Comparison of ENCODE assay signal across 16 cellular contexts in genomic region chr2:127000194-127000593, GRCh38.
DNase-seq lines count a peak whose midpoint lies in the region; ATAC-seq and TF ChIP-seq lines count a peak whose summit lies in the region.
"Had no signal": no experiment of that assay in that cellular context is flagged by ENCODE, and none has a peak within 500 bp of the region (broad histone marks: within the 10 kb centered on the region; RNA-seq: fewer than 3 reads in every experiment).

No MANE protein-coding gene starts in this region.

- H3K27ac ChIP-seq in WERI-Rb-1 (peak overlapping the region; percentile 65), esophagus muscularis mucosa (replicated peaks in 1 of 4) (no peak overlapping the region)
- H3K27ac ChIP-seq: BLaER1, C4-2B had no signal

- TF ChIP-seq EP300 in esophagus muscularis mucosa (IDR thresholded peaks at IDR 0.05): no peak

- no peak for DNase-seq in WERI-Rb-1
- DNase-seq in esophagus muscularis mucosa (ENCODE audit: extremely low spot score): peak; percentile 5
- no peak for DNase-seq in DMS53 (lab: John Stamatoyannopoulos, UW)
- DNase-seq in occipital lobe (lab: John Stamatoyannopoulos, UW): no peak
- DNase-seq in DMS 273 treated with DMSO at 0.1 percent for 48 hours (lab: John Stamatoyannopoulos, UW): no peak
- DNase-seq: Caco-2; CD4-positive, CD25-positive, alpha-beta regulatory T cell; CD8-positive, alpha-beta T cell; DMS79 treated with DMSO at 0.1 percent for 48 hours; GF-D8 had no signal

- no peaks in the 10 kb centered on the region for H3K9me3 Mint-ChIP-seq in activated T-helper 17 cell treated with anti-CD3 and anti-CD28 coated beads, Interleukin-2, amount 50 U/mL, for 72 hours
- H3K9me3 Mint-ChIP-seq: CD4-positive, CD25-positive, alpha-beta regulatory T cell; CD8-positive, alpha-beta T cell; GM23338 had no signal

- H3K4me3 ChIP-seq in WERI-Rb-1 (ENCODE audit: low read depth, low read length) (no peak overlapping the region), esophagus muscularis mucosa (no peak overlapping the region)
- H3K4me3 ChIP-seq: BLaER1, GM23338, HAP-1 had no signal

- WGBS in esophagus muscularis mucosa: 90% methylated on average over 3 of the region's 3 CpGs

- ATAC-seq in activated T-helper 17 cell treated with anti-CD3 and anti-CD28 coated beads, Interleukin-2, amount 50 U/mL, for 72 hours (replicated peaks): no peak
- ATAC-seq: CD8-positive, alpha-beta T cell; GM23338 had no signal

- no peaks in the 10 kb centered on the region for H3K36me3 Mint-ChIP-seq in activated T-helper 17 cell treated with anti-CD3 and anti-CD28 coated beads, Interleukin-2, amount 50 U/mL, for 72 hours (ENCODE audit: low read depth)
- H3K36me3 Mint-ChIP-seq: CD4-positive, CD25-positive, alpha-beta regulatory T cell; CD8-positive, alpha-beta T cell had no signal

- H3K27me3 ChIP-seq in WERI-Rb-1 (ENCODE audit: insufficient read depth, low read depth, severe bottlenecking) (no peaks in the 10 kb centered on the region), esophagus muscularis mucosa (no peaks in the 10 kb centered on the region)
- H3K27me3 ChIP-seq: BLaER1 had no signal

- H3K4me1 ChIP-seq in esophagus muscularis mucosa: no peaks in the 10 kb centered on the region
- H3K4me1 ChIP-seq: HAP-1 had no signal

- no peaks in the 10 kb centered on the region for H3K4me1 Mint-ChIP-seq in activated T-helper 17 cell treated with anti-CD3 and anti-CD28 coated beads, Interleukin-2, amount 50 U/mL, for 72 hours
- H3K4me1 Mint-ChIP-seq: B cell; CD4-positive, CD25-positive, alpha-beta regulatory T cell had no signal

- TF ChIP-seq POLR2A in esophagus muscularis mucosa (IDR thresholded peaks at IDR 0.05; ENCODE audit: low read depth): no peak

- no peak overlapping the region for H3K4me3 Mint-ChIP-seq in activated T-helper 17 cell treated with anti-CD3 and anti-CD28 coated beads, Interleukin-2, amount 50 U/mL, for 72 hours
- H3K4me3 Mint-ChIP-seq: B cell; CD4-positive, CD25-positive, alpha-beta regulatory T cell; CD8-positive, alpha-beta T cell; GM23338 had no signal

- intact Hi-C loops in esophagus muscularis mucosa (cut with DNase I): no loop called here

- H3K27ac Mint-ChIP-seq in activated T-helper 17 cell treated with anti-CD3 and anti-CD28 coated beads, Interleukin-2, amount 50 U/mL, for 72 hours: peak overlapping the region; percentile 71
- H3K27ac Mint-ChIP-seq: B cell; CD8-positive, alpha-beta T cell; GM23338 had no signal

- H3K9me3 ChIP-seq in WERI-Rb-1 (ENCODE audit: severe bottlenecking): no peaks in the 10 kb centered on the region
- H3K9me3 ChIP-seq in esophagus muscularis mucosa: no peaks in the 10 kb centered on the region
- H3K9me3 ChIP-seq: BLaER1, Caco-2, HAP-1 had no signal

- H3K36me3 ChIP-seq in WERI-Rb-1 (no peaks in the 10 kb centered on the region), esophagus muscularis mucosa (no peaks in the 10 kb centered on the region)
- H3K36me3 ChIP-seq: BLaER1, HAP-1 had no signal

- no peak for TF ChIP-seq CTCF in WERI-Rb-1 (IDR thresholded peaks at IDR 0.05; ENCODE audit: low read depth, low read length)
- TF ChIP-seq CTCF in esophagus muscularis mucosa (IDR thresholded peaks at IDR 0.05): no peak

- peaks cover 5% of the 10 kb centered on the region for H3K27me3 Mint-ChIP-seq in activated T-helper 17 cell treated with anti-CD3 and anti-CD28 coated beads, Interleukin-2, amount 50 U/mL, for 72 hours
